19 cellular contexts compared by ENCODE assay signal in the genomic region with DNA sequence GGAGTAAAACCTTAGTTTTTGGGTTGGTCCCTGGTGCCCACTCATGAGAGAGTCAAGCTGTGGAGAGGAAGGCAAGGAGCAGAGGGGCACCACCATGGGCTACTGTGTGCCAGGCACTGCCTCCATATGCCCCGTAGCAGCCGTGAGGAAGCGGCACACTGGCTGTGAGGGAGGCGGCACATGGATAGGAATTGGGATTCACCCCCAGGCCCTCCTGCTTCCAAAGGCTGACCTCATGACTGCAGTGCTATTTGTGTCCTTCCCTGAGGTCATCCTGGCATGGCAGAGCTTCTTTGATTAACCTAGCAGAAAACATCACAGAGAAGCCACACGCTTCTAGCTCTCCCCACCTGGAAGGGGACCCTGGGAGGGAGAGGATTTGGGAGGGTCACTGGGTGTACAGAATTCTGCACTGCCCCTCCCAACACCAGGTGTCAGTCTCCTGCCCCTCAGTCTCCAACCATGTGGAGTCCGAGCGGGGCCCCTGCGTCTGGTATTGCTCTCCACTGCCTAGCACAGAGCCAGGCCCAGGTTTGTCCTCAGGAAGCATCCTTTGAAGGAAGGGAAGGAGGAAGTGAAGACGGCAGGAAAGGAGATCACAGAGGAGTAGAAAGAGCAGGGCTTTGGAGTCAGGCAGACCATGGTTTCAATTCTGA.
DNase-seq lines count a peak whose midpoint lies in the region; ATAC-seq, FAIRE-seq and TF ChIP-seq lines count a peak whose summit lies in the region.
"Had no signal": no experiment of that assay in that cellular context is flagged by ENCODE, and none has a peak within 500 bp of the region (broad histone marks: within the 10 kb centered on the region; RNA-seq: fewer than 3 reads in every experiment).

No MANE protein-coding gene starts in this region.

- FAIRE-seq in HTR-8/SVneo (lab: Jason Lieb, UNC): no peak
- FAIRE-seq: GM12878 had no signal

- no peak overlapping the region for H2BK12ac ChIP-seq in neuronal stem cell (ENCODE audit: low read length)

- H2BK120ac ChIP-seq in neuronal stem cell (ENCODE audit: low read depth, low read length): peak overlapping the region; percentile 19

- no peak overlapping the region for H4K91ac ChIP-seq in neuronal stem cell (ENCODE audit: low read depth, low read length, poor library complexity)

- H3K27me3 Mint-ChIP-seq in activated CD4-positive, alpha-beta T cell treated with anti-CD3 and anti-CD28 coated beads for 36 hours: no peaks in the 10 kb centered on the region
- H3K27me3 Mint-ChIP-seq: activated naive CD8-positive, alpha-beta T cell had no signal

- no peak overlapping the region for H3K14ac ChIP-seq in neuronal stem cell (ENCODE audit: low read length)

- no peak for ATAC-seq in activated CD4-positive, alpha-beta T cell treated with anti-CD3 and anti-CD28 coated beads for 36 hours
- ATAC-seq: activated CD4-positive, CD25-positive, alpha-beta regulatory T cell treated with anti-CD3 and anti-CD28 coated beads, Interleukin-2, amount 50 U/mL, for 24 hours; GM12878 had no signal

- H3K18ac ChIP-seq in neuronal stem cell (ENCODE audit: low read length): no peak overlapping the region

- no peak overlapping the region for H2BK15ac ChIP-seq in neuronal stem cell (ENCODE audit: low read length)

- H3K9me3 ChIP-seq in left ventricle myocardium inferior (replicated peaks): no peaks in the 10 kb centered on the region
- no peaks in the 10 kb centered on the region for H3K9me3 ChIP-seq in neuronal stem cell (replicated peaks in 1 of 2; ENCODE audit: control insufficient read depth in 2 of 2, insufficient read depth in 1 of 2, low read depth in 1 of 2, low read length in 2 of 2)
- H3K9me3 ChIP-seq: prostate gland, stomach had no signal

- H3K27me3 ChIP-seq in left ventricle myocardium inferior (ENCODE audit: low read depth) (no peaks in the 10 kb centered on the region), neuronal stem cell (ENCODE audit: control insufficient read depth in 3 of 3, insufficient read depth in 3 of 3, low read depth in 1 of 3, low read length in 3 of 3) (no peaks in the 10 kb centered on the region)
- H3K27me3 ChIP-seq: stomach had no signal

- peak overlapping the region; percentile 12 for H2AK5ac ChIP-seq in neuronal stem cell (ENCODE audit: low read depth, low read length)

- H3K4me1 ChIP-seq in left ventricle myocardium inferior (peaks cover 99% of the 10 kb centered on the region), neuronal stem cell (ENCODE audit: control insufficient read depth in 2 of 2, insufficient read depth in 1 of 2, low read depth in 1 of 2, low read length in 2 of 2) (no peaks in the 10 kb centered on the region)
- H3K4me1 ChIP-seq: prostate gland had no signal

- H3K4me3 Mint-ChIP-seq in activated CD4-positive, alpha-beta T cell treated with anti-CD3 and anti-CD28 coated beads for 36 hours: no peak overlapping the region
- H3K4me3 Mint-ChIP-seq: brain, GM23338 had no signal

- H3K36me3 Mint-ChIP-seq in activated CD4-positive, alpha-beta T cell treated with anti-CD3 and anti-CD28 coated beads for 36 hours (ENCODE audit: low read depth): no peaks in the 10 kb centered on the region

- peak overlapping the region; percentile 6 for H3K9ac ChIP-seq in neuronal stem cell (ENCODE audit: low read depth, low read length, poor library complexity)

- no CpG with 5 or more reads among the region's 9 CpGs for WGBS in neuronal stem cell (ENCODE audit: extremely low coverage in 2 of 2, insufficient read length in 2 of 2, insufficient replicate concordance in 1 of 2), 2 donors

- intact Hi-C loops in left ventricle myocardium inferior (cut with micrococcal nuclease): loop anchor here (10.0 kb wide), 1 partner anchor 49 kb away; no protein-coding TSS in a partner anchor
- intact Hi-C loops in activated CD4-positive, alpha-beta T cell treated with anti-CD3 and anti-CD28 coated beads for 36 hours (cut with DNase I, micrococcal nuclease): no loop called here

- no peaks in the 10 kb centered on the region for H3K9me3 Mint-ChIP-seq in activated CD4-positive, alpha-beta T cell treated with anti-CD3 and anti-CD28 coated beads for 36 hours (ENCODE audit: low read depth)
- H3K9me3 Mint-ChIP-seq: GM23338 had no signal

- no peak overlapping the region for H3K23ac ChIP-seq in neuronal stem cell (ENCODE audit: low read depth, low read length, poor library complexity)

- TF ChIP-seq CTCF in 22Rv1 (IDR thresholded peaks at IDR 0.05) (no peak), left ventricle myocardium inferior (IDR thresholded peaks at IDR 0.05; ENCODE audit: borderline replicate concordance) (no peak)

- H3K79me1 ChIP-seq in neuronal stem cell (ENCODE audit: low read depth, low read length): peaks cover 3% of the 10 kb centered on the region

- POLR2A ChIA-PET in activated CD4-positive, alpha-beta T cell treated with anti-CD3 and anti-CD28 coated beads for 36 hours (lab: Charles Lee): no interaction called here

- peak; percentile 42 for DNase-seq in SK-MEL-5 (ENCODE audit: low read depth, low spot score)
- DNase-seq in left ventricle myocardium inferior: peak; percentile 32
- DNase-seq in neuronal stem cell (ENCODE audit: low spot score): no peak
- no peak for DNase-seq in HuH-7.5 (ENCODE audit: low spot score)
- no peak for DNase-seq in activated CD4-positive, alpha-beta T cell treated with anti-CD3 and anti-CD28 coated beads for 36 hours
- no peak for DNase-seq in HTR-8/SVneo (ENCODE audit: insufficient read length, low spot score)
- no peak for DNase-seq in activated CD4-positive, CD25-positive, alpha-beta regulatory T cell treated with anti-CD3 and anti-CD28 coated beads, Interleukin-2, amount 50 U/mL, for 72 hours
- DNase-seq: NCI-H1417 treated with DMSO at 0.1 percent for 48 hours; NCI-H226; SHP77; stimulated activated CD4-positive, alpha-beta T cell treated with anti-CD3 and anti-CD28 coated beads, Interleukin-15, amount 100 ng/mL, for 24 hours; stomach had no signal

- no peak overlapping the region for H3K4me2 ChIP-seq in neuronal stem cell (ENCODE audit: insufficient read depth, low read length, poor library complexity, severe bottlenecking)

- no peak overlapping the region for H3K27ac Mint-ChIP-seq in activated CD4-positive, alpha-beta T cell treated with anti-CD3 and anti-CD28 coated beads for 36 hours
- H3K27ac Mint-ChIP-seq: GM23338 had no signal

- H2BK5ac ChIP-seq in neuronal stem cell (ENCODE audit: low read length): no peak overlapping the region

- no peak overlapping the region for H3K4ac ChIP-seq in neuronal stem cell (ENCODE audit: low read length)

- no peak overlapping the region for H2AFZ ChIP-seq in neuronal stem cell (ENCODE audit: low read length)
- H2AFZ ChIP-seq: GM23338 had no signal

- H3K4me3 ChIP-seq in left ventricle myocardium inferior (no peak overlapping the region), neuronal stem cell (ENCODE audit: low read length in 2 of 2) (no peak overlapping the region)
- H3K4me3 ChIP-seq: GM12878, GM23338, prostate gland, stomach had no signal

- peak overlapping the region; percentile 36 for H3K27ac ChIP-seq in 22Rv1
- H3K27ac ChIP-seq in left ventricle myocardium inferior (replicated peaks): peak overlapping the region; percentile 94
- no peak overlapping the region for H3K27ac ChIP-seq in neuronal stem cell (replicated peaks; ENCODE audit: low read length)
- H3K27ac ChIP-seq: prostate gland had no signal

- in situ Hi-C loops in SK-MEL-5 (cut with HindIII; ENCODE audit: low pct_unique_long_range_greater_than_20kb, low sequenced_read_pairs): no loop called here

- H3K36me3 ChIP-seq in left ventricle myocardium inferior: no peaks in the 10 kb centered on the region
- H3K36me3 ChIP-seq in neuronal stem cell (replicated peaks in 1 of 2; ENCODE audit: control insufficient read depth in 2 of 2, insufficient read depth in 2 of 2, low read length in 2 of 2): no peaks in the 10 kb centered on the region
- H3K36me3 ChIP-seq: prostate gland, stomach had no signal

- no peak overlapping the region for H4K8ac ChIP-seq in neuronal stem cell (ENCODE audit: low read depth, low read length)

- H3K4me1 Mint-ChIP-seq in activated CD4-positive, alpha-beta T cell treated with anti-CD3 and anti-CD28 coated beads for 36 hours: peaks cover 16% of the 10 kb centered on the region

- CTCF ChIA-PET in activated CD4-positive, alpha-beta T cell treated with anti-CD3 and anti-CD28 coated beads for 36 hours (lab: Charles Lee): interaction anchor here (0.7 to 1.3 kb wide), 2 partner anchors 18 to 275 kb away, joined by 3 to 4 read pairs; no protein-coding TSS in a partner anchor

Comparison
In these comparisons a context has a peak if more than half of its experiments do, and no peak if none do; other contexts are left out.
1. DNase-seq: peak in SK-MEL-5 (single experiment) and left ventricle myocardium inferior (single experiment); none in neuronal stem cell (single experiment), HuH-7.5 (single experiment), activated CD4-positive, alpha-beta T cell treated with anti-CD3 and anti-CD28 coated beads for 36 hours (single experiment), HTR-8/SVneo (single experiment) and activated CD4-positive, CD25-positive, alpha-beta regulatory T cell treated with anti-CD3 and anti-CD28 coated beads, Interleukin-2, amount 50 U/mL, for 72 hours (single experiment).